Comparison of ENCODE assay signal across 27 cellular contexts in the genomic region with DNA sequence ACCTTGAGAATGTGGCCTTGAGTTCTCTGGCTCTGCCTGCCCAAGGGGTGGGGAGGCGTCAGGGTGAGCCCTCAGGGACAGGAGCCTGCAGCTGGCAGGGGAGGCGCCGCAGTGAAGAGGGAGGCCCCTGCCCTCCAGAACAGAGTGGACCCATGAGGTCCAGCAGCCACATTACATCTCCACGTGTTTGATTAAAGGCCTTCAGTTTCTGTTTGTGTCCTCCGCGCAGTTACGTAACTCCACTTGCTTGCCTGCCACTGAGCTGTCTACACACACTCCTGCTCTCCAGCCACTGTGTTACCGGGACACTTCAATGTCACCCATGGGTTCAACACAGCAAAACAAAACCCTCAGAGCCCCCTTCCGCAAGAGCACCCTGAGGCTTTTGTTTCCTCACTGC.
DNase-seq lines count a peak whose midpoint lies in the region; ATAC-seq, FAIRE-seq and TF ChIP-seq lines count a peak whose summit lies in the region.
"Had no signal": no experiment of that assay in that cellular context is flagged by ENCODE, and none has a peak within 500 bp of the region (broad histone marks: within the 10 kb centered on the region; RNA-seq: fewer than 3 reads in every experiment).

No MANE protein-coding gene starts in this region.

- H3K27ac ChIP-seq in heart right ventricle (peak overlapping the region; percentile 70 to 88 (median 84)), lower lobe of right lung (peak overlapping the region; percentile 42), testis (peak overlapping the region; percentile 74 to 82)

- peaks cover 8% of the 10 kb centered on the region for H3K9me3 Mint-ChIP-seq in dendritic cell treated with granulocyte-macrophage colony-stimulating factor and Interleukin-4, amounts not matched to agents 40 ng/mL and 50 ng/mL, for 4 days
- H3K9me3 Mint-ChIP-seq: activated T-cell treated with anti-CD3 and anti-CD28 coated beads, Interleukin-2, amount 50 U/mL, for 24 hours; CD4-positive, CD25-positive, alpha-beta regulatory T cell; nephron progenitor cell had no signal

- peaks cover 90% of the 10 kb centered on the region for H3K36me3 Mint-ChIP-seq in dendritic cell treated with granulocyte-macrophage colony-stimulating factor and Interleukin-4, amounts not matched to agents 40 ng/mL and 50 ng/mL, for 4 days (ENCODE audit: low read depth)

- intact Hi-C loops in dendritic cell treated with granulocyte-macrophage colony-stimulating factor and Interleukin-4, amounts not matched to agents 40 ng/mL and 50 ng/mL, for 4 days (cut with micrococcal nuclease): no loop called here
- intact Hi-C loops in heart right ventricle (cut with DNase I): loop anchor here in 1 of 10 donors (5.0 kb wide), 1 partner anchor 49 kb away; no protein-coding TSS in a partner anchor
- intact Hi-C loops in lower lobe of right lung (cut with DNase I): no loop called here
- intact Hi-C loops in testis (cut with DNase I; ENCODE audit: low total_unique reads): no loop called here

- ATAC-seq in heart right ventricle (peak; percentile 71 to 90 (median 85)), lower lobe of right lung (peak; percentile 80 to 91), GM21360 (IDR thresholded peaks at IDR 0.05; ENCODE audit: unreplicated experiment) (no peak), GM18517 (IDR thresholded peaks at IDR 0.05; ENCODE audit: unreplicated experiment) (no peak)

- H3K4me1 ChIP-seq in heart right ventricle: peaks cover 7 to 56% (median 41%) of the 10 kb centered on the region in 9 donors
- no peaks in the 10 kb centered on the region for H3K4me1 ChIP-seq in lower lobe of right lung
- peaks cover 41% of the 10 kb centered on the region for H3K4me1 ChIP-seq in testis

- no peak overlapping the region for H3K4me3 ChIP-seq in heart right ventricle
- H3K4me3 ChIP-seq in lower lobe of right lung: no peak overlapping the region
- H3K4me3 ChIP-seq in testis: no peak overlapping the region
- H3K4me3 ChIP-seq: smooth muscle cell, thyroid gland had no signal

- no peaks in the 10 kb centered on the region for H3K27me3 Mint-ChIP-seq in dendritic cell treated with granulocyte-macrophage colony-stimulating factor and Interleukin-4, amounts not matched to agents 40 ng/mL and 50 ng/mL, for 4 days
- H3K27me3 Mint-ChIP-seq: activated T-cell treated with anti-CD3 and anti-CD28 coated beads, Interleukin-2, amount 50 U/mL, for 24 hours; CD4-positive, CD25-positive, alpha-beta regulatory T cell had no signal

- H3K9me3 ChIP-seq in heart right ventricle (no peaks in the 10 kb centered on the region), lower lobe of right lung (no peaks in the 10 kb centered on the region), testis (no peaks in the 10 kb centered on the region)
- H3K9me3 ChIP-seq: thyroid gland had no signal

- no peak overlapping the region for H3K4me3 Mint-ChIP-seq in dendritic cell treated with granulocyte-macrophage colony-stimulating factor and Interleukin-4, amounts not matched to agents 40 ng/mL and 50 ng/mL, for 4 days
- H3K4me3 Mint-ChIP-seq: activated T-cell treated with anti-CD3 and anti-CD28 coated beads, Interleukin-2, amount 50 U/mL, for 24 hours; CD4-positive, CD25-positive, alpha-beta regulatory T cell; nephron progenitor cell had no signal

- 50 to 67% methylated on average over 9 of the region's 9 CpGs for WGBS in heart right ventricle, 2 donors
- WGBS in testis, 2 donors: 34 to 43% methylated on average over 9 of the region's 9 CpGs

- DNase-seq in heart right ventricle (peak; percentile 57 to 59), lower lobe of right lung (peak; percentile 69), testis (peak; percentile 81), GM19239 (ENCODE audit: insufficient read length, low spot score) (no peak), NCI-H187 treated with DMSO at 0.1 percent for 48 hours (lab: John Stamatoyannopoulos, UW) (no peak)
- DNase-seq: activated CD4-positive, alpha-beta T cell treated with anti-CD3 and anti-CD28 coated beads for 1 hour; activated naive CD4-positive, alpha-beta T cell; activated T-cell treated with anti-CD3 and anti-CD28 coated beads, Interleukin-2, amount 50 U/mL, for 24 hours; amniotic stem cell; CD4-positive, CD25-positive, alpha-beta regulatory T cell; dermis blood vessel endothelial cell; hypothalamus; KBM-7; NCI-H1694 treated with DMSO at 0.1 percent for 48 hours; NCI-H2227 treated with DMSO at 0.1 percent for 48 hours; nephron progenitor cell; SHP77; stimulated activated naive CD4-positive, alpha-beta T cell; thyroid gland had no signal

- TF ChIP-seq POLR2A in testis (IDR thresholded peaks at IDR 0.05): no peak

- no peak for FAIRE-seq in GM19239 (lab: Jason Lieb, UNC)
- FAIRE-seq: endothelial cell of umbilical vein, H54, keratinocyte, TTC549 had no signal

- TF ChIP-seq CTCF in heart right ventricle (IDR thresholded peaks at IDR 0.05): no peak
- no peak for TF ChIP-seq CTCF in lower lobe of right lung (IDR thresholded peaks at IDR 0.05)
- no peak for TF ChIP-seq CTCF in testis (IDR thresholded peaks at IDR 0.05)

- H3K4me1 Mint-ChIP-seq in dendritic cell treated with granulocyte-macrophage colony-stimulating factor and Interleukin-4, amounts not matched to agents 40 ng/mL and 50 ng/mL, for 4 days (ENCODE audit: low read depth): peaks cover 65% of the 10 kb centered on the region

- no peaks in the 10 kb centered on the region for H3K27me3 ChIP-seq in heart right ventricle
- no peaks in the 10 kb centered on the region for H3K27me3 ChIP-seq in lower lobe of right lung (ENCODE audit: low read depth)
- no peaks in the 10 kb centered on the region for H3K27me3 ChIP-seq in testis
- H3K27me3 ChIP-seq: thyroid gland had no signal

- peak overlapping the region; percentile 87 for H3K27ac Mint-ChIP-seq in dendritic cell treated with granulocyte-macrophage colony-stimulating factor and Interleukin-4, amounts not matched to agents 40 ng/mL and 50 ng/mL, for 4 days
- H3K27ac Mint-ChIP-seq: activated T-cell treated with anti-CD3 and anti-CD28 coated beads, Interleukin-2, amount 50 U/mL, for 24 hours; nephron progenitor cell had no signal

- H3K36me3 ChIP-seq in heart right ventricle (peaks cover 0 to 37% (median 0%) of the 10 kb centered on the region in 9 donors), lower lobe of right lung (peaks cover 13% of the 10 kb centered on the region), testis (ENCODE audit: low read depth, missing control alignments) (no peaks in the 10 kb centered on the region)
- H3K36me3 ChIP-seq: thyroid gland had no signal

Comparison
In these comparisons a context has a peak if more than half of its experiments do, and no peak if none do; other contexts are left out.
1. ATAC-seq: peak in heart right ventricle (8 of 8) and lower lobe of right lung (2 of 2); none in GM21360 (single experiment) and GM18517 (single experiment).
2. DNase-seq: peak in heart right ventricle (2 of 2), lower lobe of right lung (single experiment) and testis (single experiment); none in GM19239 (single experiment) and NCI-H187 treated with DMSO at 0.1 percent for 48 hours (single experiment).
3. Peak in every context shown above with its lines, with median percentiles within 50 percentile points of each other: H3K27ac ChIP-seq.